Comparison of ENCODE assay signal across 8 cellular contexts in genomic region chr5:34915856-34916192, GRCh38. TPM values are rescaled to one million over a fixed set of nuclear protein-coding genes. Genes with fewer than 3 reads are reported as not detected.
DNase-seq lines count a peak whose midpoint lies in the region; ATAC-seq and TF ChIP-seq lines count a peak whose summit lies in the region.

No MANE protein-coding gene starts in this region.

- peaks cover 80% of the 10 kb centered on the region for H3K36me3 Mint-ChIP-seq in stimulated activated effector memory CD8-positive, alpha-beta T cell treated with anti-CD3 and anti-CD28 coated beads, Interleukin-12 subunit alpha, Interleukin-12 subunit beta, amount 100 ng/mL, for 72 hours

- peak; percentile 11 for ATAC-seq in HG03175 (IDR thresholded peaks at IDR 0.05; ENCODE audit: unreplicated experiment)
- ATAC-seq in stimulated activated effector memory CD8-positive, alpha-beta T cell treated with anti-CD3 and anti-CD28 coated beads, Interleukin-12 subunit alpha, Interleukin-12 subunit beta, amount 100 ng/mL, for 72 hours = no peak

- H3K36me3 ChIP-seq in breast epithelium (no peaks in the 10 kb centered on the region), muscle layer of duodenum (ENCODE audit: control insufficient read depth in 1 of 2, insufficient read depth in 2 of 2, low read length in 2 of 2) (peaks cover 22 to 23% of the 10 kb centered on the region in 2 donors)

- no peak for TF ChIP-seq POLR2A in breast epithelium (IDR thresholded peaks at IDR 0.05)

- H3K9me3 ChIP-seq in breast epithelium = no peaks in the 10 kb centered on the region
- H3K9me3 ChIP-seq in muscle layer of duodenum (ENCODE audit: control insufficient read depth in 1 of 2, low read length in 2 of 2) = no peaks in the 10 kb centered on the region

- H3K27ac ChIP-seq in breast epithelium (peak overlapping the region; percentile 86 to 90), muscle layer of duodenum (ENCODE audit: low read length) (peak overlapping the region; percentile 92)

- intact Hi-C loops in breast epithelium (cut with DNase I; ENCODE audit: low total_unique reads) = no loop called here

- no peaks in the 10 kb centered on the region for H3K27me3 ChIP-seq in breast epithelium
- no peaks in the 10 kb centered on the region for H3K27me3 ChIP-seq in muscle layer of duodenum (ENCODE audit: low read depth, low read length)

- no peak overlapping the region for H3K4me3 Mint-ChIP-seq in stimulated activated effector memory CD8-positive, alpha-beta T cell treated with anti-CD3 and anti-CD28 coated beads, Interleukin-12 subunit alpha, Interleukin-12 subunit beta, amount 100 ng/mL, for 72 hours

- TF ChIP-seq CTCF in breast epithelium (IDR thresholded peaks at IDR 0.05) = no peak

- H3K4me1 Mint-ChIP-seq in stimulated activated effector memory CD8-positive, alpha-beta T cell treated with anti-CD3 and anti-CD28 coated beads, Interleukin-12 subunit alpha, Interleukin-12 subunit beta, amount 100 ng/mL, for 72 hours = peaks cover 32% of the 10 kb centered on the region

- H3K9me3 Mint-ChIP-seq in stimulated activated effector memory CD8-positive, alpha-beta T cell treated with anti-CD3 and anti-CD28 coated beads, Interleukin-12 subunit alpha, Interleukin-12 subunit beta, amount 100 ng/mL, for 72 hours = no peaks in the 10 kb centered on the region

- DNase-seq in stimulated activated naive CD4-positive, alpha-beta T cell treated with Interleukin-2 at 50 U/mL for 16 hours (lab: John Stamatoyannopoulos, UW) = peak; percentile 20
- no peak for DNase-seq in stimulated activated naive CD4-positive, alpha-beta T cell (lab: John Stamatoyannopoulos, UW)
- no peak for DNase-seq in breast epithelium (ENCODE audit: low spot score in 2 of 2)
- no peak for DNase-seq in hippocampal formation (lab: John Stamatoyannopoulos, UW)
- no peak for DNase-seq in NCI-H2196 treated with DMSO at 0.1 percent for 48 hours (lab: John Stamatoyannopoulos, UW; ENCODE audit: unreplicated experiment)
- no peak for DNase-seq in stimulated activated effector memory CD8-positive, alpha-beta T cell treated with anti-CD3 and anti-CD28 coated beads, Interleukin-12 subunit alpha, Interleukin-12 subunit beta, amount 100 ng/mL, for 72 hours (ENCODE audit: low spot score in 2 of 2)

- H3K4me3 ChIP-seq in breast epithelium (peak overlapping the region; percentile 79 to 100 (median 93)), muscle layer of duodenum (ENCODE audit: low read depth in 1 of 2, low read length in 2 of 2) (peak overlapping the region; percentile 98 to 99)

- H3K4me1 ChIP-seq in breast epithelium (peaks cover 0 to 9% of the 10 kb centered on the region in 2 donors), muscle layer of duodenum (ENCODE audit: control insufficient read depth in 1 of 2, insufficient read depth in 2 of 2, low read length in 2 of 2) (peaks cover 21 to 38% of the 10 kb centered on the region in 2 donors)

- no peak overlapping the region for H3K27ac Mint-ChIP-seq in stimulated activated effector memory CD8-positive, alpha-beta T cell treated with anti-CD3 and anti-CD28 coated beads, Interleukin-12 subunit alpha, Interleukin-12 subunit beta, amount 100 ng/mL, for 72 hours

RNA-seq across cellular contexts. Expression of gene BRIX1, which starts 0.3 kb away (rescaled TPM):
- total RNA-seq in breast epithelium = 10 to 100 TPM; 18.2 to 28.8 (median 23.7) TPM

RNA-seq across cellular contexts. Expression of gene RAD1, which starts 0.5 kb away (rescaled TPM):
- total RNA-seq in breast epithelium = 10 to 100 TPM; 12.8 to 23.3 (median 18.7) TPM

RNA-seq across cellular contexts. Expression of gene DNAJC21, which starts 13.5 kb away (rescaled TPM):
- 10 to 100 TPM; 33.8 to 39.8 (median 36.9) TPM for total RNA-seq in breast epithelium
